Comparison of ENCODE assay signal across 22 cellular contexts in genomic region chr10:92734288-92734687, GRCh38. TPM values are rescaled to one million over a fixed set of nuclear protein-coding genes. Genes with fewer than 3 reads are reported as not detected.
DNase-seq lines count a peak whose midpoint lies in the region; ATAC-seq, FAIRE-seq and TF ChIP-seq lines count a peak whose summit lies in the region.
"Had no signal": no experiment of that assay in that cellular context is flagged by ENCODE, and none has a peak within 500 bp of the region (broad histone marks: within the 10 kb centered on the region; RNA-seq: fewer than 3 reads in every experiment).

No MANE protein-coding gene starts in this region.

- no peaks in the 10 kb centered on the region for H3K9me2 ChIP-seq in PC-3 (replicated peaks; ENCODE audit: low read length)

- DNase-seq in K562 (ENCODE audit: extremely low read depth in 1 of 4, low spot score in 3 of 4) (peak in 1 of 4 experiments; percentile 25), thyroid gland (no peak), PC-3 (no peak), SHP77 treated with DMSO at 0.1 percent for 48 hours (lab: John Stamatoyannopoulos, UW) (no peak)
- DNase-seq: CD4-positive, CD25-positive, alpha-beta regulatory T cell; CD8-positive, alpha-beta memory T cell; DMS 273 treated with DMSO at 0.1 percent for 48 hours; DMS79; GF-D8; GOT3; HFFc6 had no signal

- no peak for TF ChIP-seq RAD21 in K562 (CRISPR knock-in tag; conservative IDR thresholded peaks at IDR 0.05 in 1 of 2, IDR thresholded peaks at IDR 0.05 in 1 of 2)

- H3K9ac ChIP-seq in OCI-LY3 (ENCODE audit: low read length) (peak overlapping the region; percentile 43; the same call in 1 of the 2 replicates), K562 (ENCODE audit: insufficient read depth in 1 of 2, low read depth in 2 of 2, low read length in 2 of 2) (no peak overlapping the region), PC-3 (ENCODE audit: low read length) (no peak overlapping the region)
- H3K9ac ChIP-seq: BLaER1 had no signal

- TF ChIP-seq EP300 in K562 (IDR thresholded peaks at IDR 0.05; ENCODE audit: low read length): no peak

- peak; percentile 53; the same call in 1 of the 3 replicates for ATAC-seq in K562
- no peak for ATAC-seq in HG03521 (IDR thresholded peaks at IDR 0.05; ENCODE audit: unreplicated experiment)
- ATAC-seq in PC-3: no peak

- no TSS peak for BruUV-seq in K562 (replicated peaks; lab: Mats Ljungman, UMichigan)
- BruUV-seq in PC-3 (replicated peaks; lab: Mats Ljungman, UMichigan): no TSS peak

- CTCF ChIA-PET in K562 (lab: Yijun Ruan, JAX; ENCODE audit: low intra/inter-chr PET ratio) (no interaction called here), PC-3 (lab: Charles Lee) (no interaction called here)

- TF ChIP-seq POLR2A in K562 (conservative IDR thresholded peaks at IDR 0.05): no peak
- TF ChIP-seq POLR2A in thyroid gland (IDR thresholded peaks at IDR 0.05): no peak

- FAIRE-seq in K562 (lab: Jason Lieb, UNC): no peak
- FAIRE-seq: D721Med, GM12891, GM18507, H54 had no signal

- no peak overlapping the region for H3K4me3 ChIP-seq in OCI-LY3 (ENCODE audit: low read length)
- H3K4me3 ChIP-seq in K562: no peak overlapping the region
- H3K4me3 ChIP-seq in thyroid gland (replicated peaks in 1 of 3): no peak overlapping the region
- no peak overlapping the region for H3K4me3 ChIP-seq in PC-3 (ENCODE audit: low read length)
- H3K4me3 ChIP-seq: BLaER1, HAP-1 had no signal

- POLR2A ChIA-PET in K562 (lab: Yijun Ruan, JAX) (interaction anchor here (0.6 to 0.9 kb wide), 2 partner anchors 13 to 20 kb away, joined by 3 to 4 read pairs; no protein-coding TSS in a partner anchor), PC-3 (lab: Charles Lee; ENCODE audit: unreplicated experiment) (no interaction called here)

- H2AFZ ChIP-seq in OCI-LY3 (ENCODE audit: low read depth, low read length) (0 out of 2 replicates have a peak overlapping the region, but pooled peaks have one; percentile 69), K562 (ENCODE audit: low read depth, low read length) (no peak overlapping the region), PC-3 (ENCODE audit: low read length) (no peak overlapping the region)

- TF ChIP-seq CTCF in OCI-LY3 (IDR thresholded peaks at IDR 0.05; ENCODE audit: low read depth, low read length) (no peak), K562 (IDR thresholded peaks at IDR 0.05 in 2 of 3, conservative IDR thresholded peaks at IDR 0.05 in 1 of 3; ENCODE audit: insufficient read depth in 2 of 3, low read depth in 1 of 3, low read length in 3 of 3) (no peak), thyroid gland (IDR thresholded peaks at IDR 0.05) (no peak), PC-3 (conservative IDR thresholded peaks at IDR 0.05; ENCODE audit: low read depth, low read length) (no peak)

- H3F3A ChIP-seq in PC-3 (ENCODE audit: low read length, unreplicated experiment): no peaks in the 10 kb centered on the region

- H3K9me3 ChIP-seq in OCI-LY3 (ENCODE audit: insufficient read depth, low read length) (no peaks in the 10 kb centered on the region), K562 (replicated peaks; ENCODE audit: control insufficient read depth, insufficient read depth, low read depth, low read length) (no peaks in the 10 kb centered on the region), thyroid gland (no peaks in the 10 kb centered on the region), PC-3 (ENCODE audit: low read length) (no peaks in the 10 kb centered on the region)
- H3K9me3 ChIP-seq: BLaER1, HAP-1 had no signal

- H3K4me1 ChIP-seq in OCI-LY3 (ENCODE audit: low read length) (peaks cover 72% of the 10 kb centered on the region), K562 (replicated peaks in 1 of 2; ENCODE audit: control insufficient read depth in 2 of 2, insufficient read depth in 2 of 2, low read length in 2 of 2) (peaks cover 6 to 7% of the 10 kb centered on the region in 2 experiments; a peak in 3 of 5 replicates), thyroid gland (peaks cover 0 to 10% of the 10 kb centered on the region in 2 donors), PC-3 (ENCODE audit: insufficient read depth, low read length) (no peaks in the 10 kb centered on the region)
- H3K4me1 ChIP-seq: BLaER1, HAP-1 had no signal

- in situ Hi-C loops in K562 (cut with MboI): no loop called here

- intact Hi-C loops in K562 (cut with micrococcal nuclease) (no loop called here), thyroid gland (cut with DNase I) (no loop called here), PC-3 (cut with micrococcal nuclease) (no loop called here)

- H3K79me2 ChIP-seq in OCI-LY3 (ENCODE audit: low read length) (no peaks in the 10 kb centered on the region), K562 (ENCODE audit: control insufficient read depth, insufficient read depth, low read length) (no peaks in the 10 kb centered on the region), PC-3 (ENCODE audit: low read length) (no peaks in the 10 kb centered on the region)

- peak overlapping the region; percentile 88 for H3K27ac ChIP-seq in OCI-LY3 (ENCODE audit: low read length)
- H3K27ac ChIP-seq in K562 (ENCODE audit: extremely low read depth, low read depth, low read length): no peak overlapping the region
- H3K27ac ChIP-seq in thyroid gland: peak overlapping the region in 2 of 3 donors; percentile 7 to 17
- no peak overlapping the region for H3K27ac ChIP-seq in PC-3 (ENCODE audit: low read length)
- H3K27ac ChIP-seq: BLaER1, C4-2B had no signal

- no peaks in the 10 kb centered on the region for H4K20me1 ChIP-seq in OCI-LY3 (ENCODE audit: insufficient read depth, low read length)
- no peaks in the 10 kb centered on the region for H4K20me1 ChIP-seq in K562 (replicated peaks; ENCODE audit: control insufficient read depth, insufficient read depth, low read length)
- H4K20me1 ChIP-seq in PC-3 (ENCODE audit: low read length): no peaks in the 10 kb centered on the region
- H4K20me1 ChIP-seq: BLaER1 had no signal

- H3K9me1 ChIP-seq in K562 (ENCODE audit: control insufficient read depth, insufficient read depth, low read length): no peaks in the 10 kb centered on the region

- H3K4me2 ChIP-seq in OCI-LY3 (ENCODE audit: low read length) (peak overlapping the region; percentile 41; the same call in 1 of the 2 replicates), K562 (ENCODE audit: insufficient read depth, low read length) (no peak overlapping the region), PC-3 (ENCODE audit: low read length) (no peak overlapping the region)
- H3K4me2 ChIP-seq: BLaER1 had no signal

- H3K27me3 ChIP-seq in OCI-LY3 (ENCODE audit: low read depth, low read length): no peaks in the 10 kb centered on the region
- no peaks in the 10 kb centered on the region for H3K27me3 ChIP-seq in K562 (ENCODE audit: control insufficient read depth in 2 of 2, insufficient read depth in 2 of 2, low read length in 2 of 2)
- no peaks in the 10 kb centered on the region for H3K27me3 ChIP-seq in thyroid gland
- H3K27me3 ChIP-seq in PC-3 (ENCODE audit: low read length): no peaks in the 10 kb centered on the region
- H3K27me3 ChIP-seq: BLaER1 had no signal

- no peaks in the 10 kb centered on the region for H3K36me3 ChIP-seq in OCI-LY3 (replicated peaks; ENCODE audit: low read depth, low read length)
- no peaks in the 10 kb centered on the region for H3K36me3 ChIP-seq in K562 (ENCODE audit: control insufficient read depth, insufficient read depth, low read length)
- no peaks in the 10 kb centered on the region for H3K36me3 ChIP-seq in thyroid gland
- H3K36me3 ChIP-seq in PC-3 (ENCODE audit: low read depth, low read length): no peaks in the 10 kb centered on the region
- H3K36me3 ChIP-seq: BLaER1, HAP-1 had no signal

TF ChIP-seq in K562, 482 proteins besides CTCF, POLR2A, EP300 and RAD21:
- TF ChIP-seq COPS2 (conservative IDR thresholded peaks at IDR 0.05) (no peak), ZBTB1 (CRISPR knock-in tag; IDR thresholded peaks at IDR 0.05; ENCODE audit: borderline replicate concordance, low read depth) (no peak), BMI1 (IDR thresholded peaks at IDR 0.05; ENCODE audit: low read length) (no peak)

RNA-seq across cellular contexts. Expression of gene HHEX, which starts 44.5 kb away (rescaled TPM):
- 105 and 158 TPM in 2 replicates for total RNA-seq in K562 (2011; cell fraction: chromatin; rRNA removed; ENCODE audit: low replicate concordance)
- 77.9 and 81.1 TPM in 2 replicates for total RNA-seq in K562 (2011; cell fraction: nucleolus; rRNA removed)
- total RNA-seq in K562 (2011; cell fraction: nucleoplasm; rRNA removed): 120 and 153 TPM in 2 replicates
- total RNA-seq in K562 (2014; rRNA removed): 68.0 and 69.2 TPM in 2 replicates
- 95.8 and 110 TPM in 2 replicates for total RNA-seq in K562 (2014; rRNA removed; fragmentation: Illumina TruSeq; extraction: Trizol)
- 79.8 and 80.2 TPM in 2 replicates for total RNA-seq in K562 (2015; rRNA removed; fragmentation: Illumina TruSeq; extraction: Trizol)
- total RNA-seq in K562 (2021): 108 and 120 TPM in 2 replicates
- polyA plus RNA-seq in K562 (2011; rRNA removed): 67.9 and 78.2 TPM in 2 replicates
- 34.7 and 42.9 TPM in 2 replicates for polyA plus RNA-seq in K562 (2011; cell fraction: cytosol; rRNA removed)
- 202 and 206 TPM in 2 replicates for polyA plus RNA-seq in K562 (2011; cell fraction: nucleus; rRNA removed)
- 97.4 and 134 TPM in 2 replicates for polyA plus RNA-seq in K562 (2012)
- 97.5 and 133 TPM in 2 replicates for polyA plus RNA-seq in K562 (2014; fragmentation: Illumina TruSeq; extraction: Trizol)
- 10 to 100 TPM; 37.2 to 51.4 TPM for polyA plus RNA-seq in K562 (2014; fragmentation: Nextera tagmentation; extraction: Ambion mirVana)
- polyA plus RNA-seq in K562 (2014; rRNA removed): 101 and 110 TPM in 2 replicates
- polyA minus RNA-seq in K562 (2011; rRNA and poly(A)+ RNA removed): 72.5 and 80.9 TPM in 2 replicates
- polyA minus RNA-seq in K562 (2011; cell fraction: cytosol; rRNA and poly(A)+ RNA removed): 27.8 and 36.2 TPM in 2 replicates
- polyA minus RNA-seq in K562 (2011; cell fraction: nucleus; rRNA and poly(A)+ RNA removed): 116 and 143 TPM in 2 replicates
- total RNA-seq in thyroid gland: 100 to 1,000 TPM in 3 of 4 donors, 10 to 100 TPM in 1; 90.9 to 154 (median 122) TPM
- total RNA-seq in PC-3 (2014; rRNA removed): 2.2 and 3.2 TPM in 2 replicates
- total RNA-seq: A172; CD8-positive, alpha-beta memory T cell; Daoy had no signal

Comparison
In these comparisons a context has a peak if more than half of its experiments do, and no peak if none do; other contexts are left out.
1. H3K27ac ChIP-seq: peak in OCI-LY3 (single experiment) and thyroid gland (2 of 3); none in K562 (single experiment) and PC-3 (single experiment).
2. RNA of gene HHEX, which starts 44.5 kb away (total RNA-seq): 90.9 to 154 TPM in thyroid gland and 68.0 to 158 TPM in K562; 2.2 to 3.2 TPM in PC-3; every median in the first group is over 10 times any median in the second.